ENCODE assay signal across 8 cellular contexts in genomic region chr2:172710584-172711024, GRCh38. TPM values are rescaled to one million over a fixed set of nuclear protein-coding genes. Genes with fewer than 3 reads are reported as not detected.
A peak's percentile ranks its signal among the peaks of the same experiment; 100 is the strongest.
DNase-seq lines count a peak whose midpoint lies in the region; ATAC-seq and TF ChIP-seq lines count a peak whose summit lies in the region.

No MANE protein-coding gene starts in this region.

- no peak overlapping the region for H3K4me3 Mint-ChIP-seq in activated T-cell treated with anti-CD3 and anti-CD28 coated beads, Interleukin-2, amount 50 U/mL, for 24 hours

- H3K36me3 Mint-ChIP-seq in activated T-cell treated with anti-CD3 and anti-CD28 coated beads, Interleukin-2, amount 50 U/mL, for 24 hours (ENCODE audit: low read depth): no peaks in the 10 kb centered on the region

- no peak overlapping the region for H3K4me2 ChIP-seq in HCT116 (ENCODE audit: low read length)

- TF ChIP-seq POLR2A in HCT116 (IDR thresholded peaks at IDR 0.05; ENCODE audit: borderline replicate concordance, extremely low read depth, insufficient read depth, insufficient read length) (no peak), sigmoid colon (IDR thresholded peaks at IDR 0.05) (no peak)

- H3K79me2 ChIP-seq in HCT116 (ENCODE audit: insufficient read depth, low read length): no peaks in the 10 kb centered on the region

- no peak for TF ChIP-seq EP300 in sigmoid colon (IDR thresholded peaks at IDR 0.05)

- H3K9me2 ChIP-seq in HCT116 (ENCODE audit: insufficient read depth): no peaks in the 10 kb centered on the region

- no peaks in the 10 kb centered on the region for H3K36me3 ChIP-seq in HCT116 (ENCODE audit: control insufficient read depth in 1 of 2, insufficient read depth in 2 of 2, low read length in 2 of 2)
- no peaks in the 10 kb centered on the region for H3K36me3 ChIP-seq in sigmoid colon

- intact Hi-C loops in HCT116 (cut with micrococcal nuclease): loop anchor here (1.0 to 5.0 kb wide), 3 partner anchors 117 to 538 kb away; no protein-coding TSS in a partner anchor
- intact Hi-C loops in sigmoid colon (cut with DNase I): loop anchor here (1.0 kb wide), 1 partner anchor 117 kb away; no protein-coding TSS in a partner anchor

- DNase-seq in COLO829 (ENCODE audit: low spot score) (peak; percentile 59), HCT116 (ENCODE audit: low read depth, low spot score) (no peak), NCI-H526 (lab: John Stamatoyannopoulos, UW) (peak; percentile 39 to 81), germinal center (ENCODE audit: low spot score) (peak; percentile 22), sigmoid colon (no peak)
- peak; percentile 49 for DNase-seq in activated T-cell treated with anti-CD3 and anti-CD28 coated beads, Interleukin-2, amount 50 U/mL, for 24 hours

- H3K27me3 ChIP-seq in HCT116 (ENCODE audit: insufficient read depth, low read length) (0 out of 2 replicates have a peak, but pooled peaks cover 3% of the 10 kb centered on the region), sigmoid colon (no peaks in the 10 kb centered on the region)

- H3K4me3 ChIP-seq in HCT116 (replicated peaks in 1 of 2; ENCODE audit: low read depth in 1 of 2, low read length in 2 of 2) (no peak overlapping the region), sigmoid colon (no peak overlapping the region)

- no peak overlapping the region for H2AFZ ChIP-seq in HCT116 (ENCODE audit: low read depth, low read length, poor library complexity, severe bottlenecking)

- peaks cover 15% of the 10 kb centered on the region for H3K27me3 Mint-ChIP-seq in activated T-cell treated with anti-CD3 and anti-CD28 coated beads, Interleukin-2, amount 50 U/mL, for 24 hours

- BruUV-seq in HCT116 (replicated peaks; lab: Mats Ljungman, UMichigan): no TSS peak

- no peak overlapping the region for H3K9ac ChIP-seq in HCT116 (ENCODE audit: low read length)

- peak; percentile 91 for TF ChIP-seq RAD21 in HCT116 (IDR thresholded peaks at IDR 0.05; ENCODE audit: low read depth)

- H3K9me3 ChIP-seq in HCT116 (ENCODE audit: control insufficient read depth in 1 of 2, insufficient read depth in 1 of 2, low read depth in 1 of 2, low read length in 2 of 2) (no peaks in the 10 kb centered on the region), sigmoid colon (no peaks in the 10 kb centered on the region)

- peak; percentile 74 to 89 (median 75) for TF ChIP-seq CTCF in HCT116 (IDR thresholded peaks at IDR 0.05 in 2 of 3, conservative IDR thresholded peaks at IDR 0.05 in 1 of 3; ENCODE audit: borderline replicate concordance in 1 of 3, insufficient read depth in 1 of 3, low read depth in 2 of 3, low read length in 2 of 3)
- TF ChIP-seq CTCF in sigmoid colon (IDR thresholded peaks at IDR 0.05): peak in 3 of 4 experiments; percentile 64 to 68 (median 64)

- no peaks in the 10 kb centered on the region for H4K20me1 ChIP-seq in HCT116 (ENCODE audit: insufficient read depth)

- 39 to 45% methylated on average over 2 of the region's 2 CpGs for WGBS in sigmoid colon, 2 donors

- H3K4me1 ChIP-seq in HCT116 (ENCODE audit: control insufficient read depth in 1 of 2, insufficient read depth in 2 of 2, low read length in 2 of 2): no peaks in the 10 kb centered on the region
- H3K4me1 ChIP-seq in sigmoid colon: no peaks in the 10 kb centered on the region

- H3K27ac ChIP-seq in HCT116 (ENCODE audit: low read depth, low read length) (no peak overlapping the region), sigmoid colon (no peak overlapping the region)

- no peak overlapping the region for H3K27ac Mint-ChIP-seq in activated T-cell treated with anti-CD3 and anti-CD28 coated beads, Interleukin-2, amount 50 U/mL, for 24 hours

- H3K4me1 Mint-ChIP-seq in activated T-cell treated with anti-CD3 and anti-CD28 coated beads, Interleukin-2, amount 50 U/mL, for 24 hours (ENCODE audit: low read depth): no peaks in the 10 kb centered on the region

- H3K9me3 Mint-ChIP-seq in activated T-cell treated with anti-CD3 and anti-CD28 coated beads, Interleukin-2, amount 50 U/mL, for 24 hours: no peaks in the 10 kb centered on the region

- POLR2A ChIA-PET in HCT116 (lab: Charles Lee): no interaction called here

- RAD21 ChIA-PET in HCT116 (lab: Charles Lee; ENCODE audit: low non-redundant PET in 1 of 2, low total read pairs in 2 of 2, uncharacterized antibody in 2 of 2, unreplicated experiment in 2 of 2): interaction anchor here (0.6 kb wide), 2 partner anchors 268 to 287 kb away, joined by 3 read pairs; no protein-coding TSS in a partner anchor

- CTCF ChIA-PET in HCT116 (lab: Charles Lee): interaction anchor here (0.6 to 2.2 kb wide), 20 partner anchors 8 to 583 kb away, joined by 3 to 28 read pairs (median 4); no protein-coding TSS in a partner anchor

- ATAC-seq in HCT116 (peak; percentile 92), HG03342 (IDR thresholded peaks at IDR 0.05; ENCODE audit: unreplicated experiment) (no peak), HG02798 (IDR thresholded peaks at IDR 0.05; ENCODE audit: poor library complexity, unreplicated experiment) (no peak)

TF ChIP-seq in HCT116, 20 proteins besides CTCF, POLR2A, EP300 and RAD21:
- TF ChIP-seq POLR2AphosphoS5 (IDR thresholded peaks at IDR 0.05; ENCODE audit: low read depth, low read length): no peak
- TF ChIP-seq EZH2phosphoT487 (IDR thresholded peaks at IDR 0.05; ENCODE audit: borderline replicate concordance): no peak
- TF ChIP-seq EGR1 (IDR thresholded peaks at IDR 0.05; ENCODE audit: low read depth): no peak
- TF ChIP-seq REST (IDR thresholded peaks at IDR 0.05; ENCODE audit: low read depth): no peak
- TF ChIP-seq CBX3 (IDR thresholded peaks at IDR 0.05; ENCODE audit: low read depth): 0 out of 2 replicates have a peak, but pooled peaks have one; percentile 28
- TF ChIP-seq ZFX (IDR thresholded peaks at IDR 0.05): no peak
- TF ChIP-seq YY1 (IDR thresholded peaks at IDR 0.05; ENCODE audit: extremely low read depth, insufficient replicate concordance, low read depth, low read length): no peak
- TF ChIP-seq JUND (IDR thresholded peaks at IDR 0.05): no peak

RNA-seq across cellular contexts. Expression of gene RAPGEF4, which starts 25.0 kb away (rescaled TPM):
- 0.59 TPM for total RNA-seq in HCT116 (2021; ENCODE audit: unreplicated experiment)
- polyA plus RNA-seq in HCT116 (2012): 0.49 and 0.87 TPM in 2 replicates
- total RNA-seq in sigmoid colon: 1 to 10 TPM; 3.7 to 7.6 (median 4.9) TPM
- 1 to 10 TPM in 2 of 3 donors, under 1 TPM in 1; 0.23 to 4.2 (median 1.1) TPM for polyA plus RNA-seq in sigmoid colon

Comparison
In these comparisons a context has a peak if more than half of its experiments do, and no peak if none do; other contexts are left out.
1. DNase-seq: peak in COLO829 (single experiment), NCI-H526 (2 of 2), activated T-cell treated with anti-CD3 and anti-CD28 coated beads, Interleukin-2, amount 50 U/mL, for 24 hours (single experiment) and germinal center (single experiment); none in HCT116 (single experiment) and sigmoid colon (single experiment).